In genomic region chr18:8601277-8602032, GRCh38 we compare ENCODE assay signal across 10 cellular contexts. TPM values are rescaled to one million over a fixed set of nuclear protein-coding genes. Genes with fewer than 3 reads are reported as not detected.
A peak's percentile ranks its signal among the peaks of the same experiment; 100 is the strongest.
DNase-seq lines count a peak whose midpoint lies in the region; ATAC-seq, FAIRE-seq and TF ChIP-seq lines count a peak whose summit lies in the region.
"Had no signal": no experiment of that assay in that cellular context is flagged by ENCODE, and none has a peak within 500 bp of the region (broad histone marks: within the 10 kb centered on the region; RNA-seq: fewer than 3 reads in every experiment).

No MANE protein-coding gene starts in this region.

- WGBS in lower leg skin, 2 donors, result 77 to 81% methylated on average over 6 of the region's 6 CpGs

- ATAC-seq in GM18502 (IDR thresholded peaks at IDR 0.05; ENCODE audit: poor library complexity, unreplicated experiment), result peak; percentile 65
- peak; percentile 71 for ATAC-seq in GM21786 (IDR thresholded peaks at IDR 0.05; ENCODE audit: unreplicated experiment)
- ATAC-seq: Panc1 had no signal

- no peak for TF ChIP-seq POLR2A in lower leg skin (IDR thresholded peaks at IDR 0.05)

- in situ Hi-C loops in KBM-7 (cut with MboI; ENCODE audit: low pct_unique_long_range_greater_than_20kb, low sequenced_read_pairs), result no loop called here

- intact Hi-C loops in lower leg skin (cut with DNase I; ENCODE audit: low total_unique reads), result no loop called here

- TF ChIP-seq CTCF in lower leg skin (IDR thresholded peaks at IDR 0.05), result no peak

- peak; percentile 45 for FAIRE-seq in islet of Langerhans (lab: Jason Lieb, UNC)

- H3K4me3 ChIP-seq in lower leg skin (ENCODE audit: low read depth, poor library complexity, severe bottlenecking), result no peak overlapping the region

- peak; percentile 61 for DNase-seq in KBM-7
- no peak for DNase-seq in RKO (ENCODE audit: low spot score)
- no peak for DNase-seq in HUDEP-2 (lab: John Stamatoyannopoulos, UW; ENCODE audit: unreplicated experiment in 76 of 76)
- DNase-seq in lower leg skin (ENCODE audit: low spot score in 2 of 2), result no peak
- no peak for DNase-seq in NCI-H1048 (lab: John Stamatoyannopoulos, UW)
- DNase-seq: stimulated activated CD8-positive, alpha-beta memory T cell treated with anti-CD3 and anti-CD28 coated beads, Interleukin-4, amount 100 ng/mL, for 48 hours had no signal

RNA-seq across cellular contexts. Expression of gene RAB12, which starts 7.8 kb away (rescaled TPM):
- 10 to 100 TPM; 33.6 to 46.8 (median 44.4) TPM for total RNA-seq in lower leg skin
